8 cellular contexts compared by ENCODE assay signal in genomic region chr1:42380617-42381423, GRCh38. TPM values are rescaled to one million over a fixed set of nuclear protein-coding genes. Genes with fewer than 3 reads are reported as not detected.
A peak's percentile ranks its signal among the peaks of the same experiment; 100 is the strongest.
DNase-seq lines count a peak whose midpoint lies in the region; ATAC-seq, FAIRE-seq and TF ChIP-seq lines count a peak whose summit lies in the region.

RIMKLA (plus strand) TSS chr1:42380792; CDS start chr1:42380935, 143 bp downstream.

- H3K4me3 Mint-ChIP-seq in CD4-positive, CD25-positive, alpha-beta regulatory T cell: peak within 1 kb of the TSS; percentile 47 to 81 (median 70)
- peak within 1 kb of the TSS; percentile 71 for H3K4me3 Mint-ChIP-seq in osteocyte (ENCODE audit: unreplicated experiment)

- no peaks in the 10 kb centered on the region for H4K20me1 ChIP-seq in OCI-LY1 (ENCODE audit: insufficient read depth, low read length)

- H3K4me2 ChIP-seq in OCI-LY1 (ENCODE audit: low read length): peak within 1 kb of the TSS; percentile 65

- H3K9me3 ChIP-seq in CD4-positive, CD25-positive, alpha-beta regulatory T cell (ENCODE audit: control insufficient read depth in 2 of 2, low read length in 2 of 2): no peaks in the 10 kb centered on the region
- no peaks in the 10 kb centered on the region for H3K9me3 ChIP-seq in OCI-LY1 (ENCODE audit: low read length)

- DNase-seq in CD4-positive, CD25-positive, alpha-beta regulatory T cell: peak in 2 of 3 donors; percentile 2 to 44
- peak; percentile 86 for DNase-seq in GM19239 (ENCODE audit: insufficient read length, low spot score)
- DNase-seq in activated naive CD4-positive, alpha-beta T cell treated with Interleukin-2 at 50 U/mL for 16 hours: peak; percentile 46
- peak; percentile 9 to 90 (median 79) for DNase-seq in head of caudate nucleus
- DNase-seq in osteocyte (ENCODE audit: extremely low spot score, unreplicated experiment): no peak
- DNase-seq in urothelium cell line (ENCODE audit: low spot score): peak; percentile 93

- H2AFZ ChIP-seq in OCI-LY1 (ENCODE audit: low read length): no peak within 1 kb of the TSS

- H3F3A ChIP-seq in OCI-LY1 (ENCODE audit: insufficient read depth, low read length): no peaks in the 10 kb centered on the region

- peak in 1 of 2 donors; percentile 44 for ATAC-seq in CD4-positive, CD25-positive, alpha-beta regulatory T cell (ENCODE audit: low read depth in 2 of 2)
- peak; percentile 93 for ATAC-seq in HG03432 (IDR thresholded peaks at IDR 0.05; ENCODE audit: unreplicated experiment)

- peaks cover 10% of the 10 kb centered on the region for H3K4me1 ChIP-seq in CD4-positive, CD25-positive, alpha-beta regulatory T cell (ENCODE audit: control insufficient read depth, insufficient read depth, low read length, poor library complexity, severe bottlenecking)
- H3K4me1 ChIP-seq in OCI-LY1 (ENCODE audit: insufficient read depth, low read length, severe bottlenecking): peaks cover 4% of the 10 kb centered on the region

- H3K27me3 Mint-ChIP-seq in CD4-positive, CD25-positive, alpha-beta regulatory T cell: peaks cover 64% of the 10 kb centered on the region
- peaks cover 55% of the 10 kb centered on the region for H3K27me3 Mint-ChIP-seq in osteocyte (ENCODE audit: unreplicated experiment)

- FAIRE-seq in GM19239 (lab: Jason Lieb, UNC) (peak; percentile 65), urothelium cell line (lab: Jason Lieb, UNC) (peak; percentile 70)

- intact Hi-C loops in head of caudate nucleus (cut with DNase I): no loop called here

- no peaks in the 10 kb centered on the region for H3K9me2 ChIP-seq in OCI-LY1 (ENCODE audit: low read depth, low read length)

- TF ChIP-seq CTCF in OCI-LY1 (IDR thresholded peaks at IDR 0.05; ENCODE audit: low read length) (no peak), osteocyte (IDR thresholded peaks at IDR 0.05) (no peak)

- H3K9ac ChIP-seq in OCI-LY1 (ENCODE audit: low read length): peak within 1 kb of the TSS; percentile 35; the same call in 1 of the 2 replicates

- no peaks in the 10 kb centered on the region for H3K36me3 ChIP-seq in CD4-positive, CD25-positive, alpha-beta regulatory T cell (ENCODE audit: control insufficient read depth, insufficient read depth, low read length)
- H3K36me3 ChIP-seq in OCI-LY1 (ENCODE audit: insufficient read depth, low read length): no peaks in the 10 kb centered on the region

- peaks cover 35% of the 10 kb centered on the region for H3K27me3 ChIP-seq in CD4-positive, CD25-positive, alpha-beta regulatory T cell (ENCODE audit: control insufficient read depth, insufficient read depth, low read length)
- H3K27me3 ChIP-seq in OCI-LY1 (ENCODE audit: insufficient read depth, low read length): no peaks in the 10 kb centered on the region; the same call in 1 of the 2 replicates

- H3K27ac ChIP-seq in CD4-positive, CD25-positive, alpha-beta regulatory T cell (ENCODE audit: insufficient read depth, low read length, poor library complexity, severe bottlenecking): no peak within 1 kb of the TSS
- H3K27ac ChIP-seq in OCI-LY1 (ENCODE audit: low read depth, low read length, poor library complexity, severe bottlenecking): no peak within 1 kb of the TSS

- peaks cover 0 to 3% (median 0%) of the 10 kb centered on the region in 7 donors for H3K9me3 Mint-ChIP-seq in CD4-positive, CD25-positive, alpha-beta regulatory T cell
- H3K9me3 Mint-ChIP-seq in osteocyte (ENCODE audit: unreplicated experiment): no peaks in the 10 kb centered on the region

- H3K4me3 ChIP-seq in CD4-positive, CD25-positive, alpha-beta regulatory T cell (ENCODE audit: low read depth, low read length): no peak within 1 kb of the TSS
- peak within 1 kb of the TSS; percentile 61 for H3K4me3 ChIP-seq in OCI-LY1 (ENCODE audit: low read depth, low read length, poor library complexity, severe bottlenecking)

- H3K79me2 ChIP-seq in OCI-LY1 (ENCODE audit: insufficient read depth, low read length): no peaks in the 10 kb centered on the region

- H3K27ac Mint-ChIP-seq in CD4-positive, CD25-positive, alpha-beta regulatory T cell: no peak within 1 kb of the TSS
- H3K27ac Mint-ChIP-seq in osteocyte (ENCODE audit: unreplicated experiment): no peak within 1 kb of the TSS

- no peaks in the 10 kb centered on the region for H3K36me3 Mint-ChIP-seq in CD4-positive, CD25-positive, alpha-beta regulatory T cell
- no peaks in the 10 kb centered on the region for H3K36me3 Mint-ChIP-seq in osteocyte (ENCODE audit: unreplicated experiment)

- H3K4me1 Mint-ChIP-seq in CD4-positive, CD25-positive, alpha-beta regulatory T cell: peaks cover 0 to 15% (median 8%) of the 10 kb centered on the region in 4 donors
- peaks cover 5% of the 10 kb centered on the region for H3K4me1 Mint-ChIP-seq in osteocyte (ENCODE audit: unreplicated experiment)

RNA-seq across cellular contexts. Expression of gene RIMKLA, which starts in this region (rescaled TPM):
- not detected for total RNA-seq in CD4-positive, CD25-positive, alpha-beta regulatory T cell
- polyA plus RNA-seq in CD4-positive, CD25-positive, alpha-beta regulatory T cell: under 1 TPM in 1 of 4 donors, not detected in 3; 0.03 TPM
- not detected in 2 replicates for total RNA-seq in osteocyte

Comparison
In these comparisons a context has a peak if more than half of its experiments do, and no peak if none do; other contexts are left out.
1. Peak in DNase-seq in CD4-positive, CD25-positive, alpha-beta regulatory T cell; RNA of the gene not detected or under 1 TPM.